Comparison of ENCODE assay signal across 9 cellular contexts in genomic region chr16:27221576-27222498, GRCh38. TPM values are rescaled to one million over a fixed set of nuclear protein-coding genes. Genes with fewer than 3 reads are reported as not detected.
DNase-seq lines count a peak whose midpoint lies in the region; ATAC-seq and TF ChIP-seq lines count a peak whose summit lies in the region.
"Had no signal": no experiment of that assay in that cellular context is flagged by ENCODE, and none has a peak within 500 bp of the region (broad histone marks: within the 10 kb centered on the region; RNA-seq: fewer than 3 reads in every experiment).

No MANE protein-coding gene starts in this region.

- DNase-seq in Right ventricle myocardium inferior (ENCODE audit: missing footprints) (peak; percentile 80), cardiac septum (ENCODE audit: low spot score) (no peak), epidermal melanocyte (ENCODE audit: insufficient read length, low spot score) (peak; percentile 25), myocyte (ENCODE audit: low read depth) (peak; percentile 79), A673 (ENCODE audit: low spot score) (no peak), NCI-H146 treated with DMSO at 0.1 percent for 48 hours (lab: John Stamatoyannopoulos, UW; ENCODE audit: unreplicated experiment) (no peak)
- DNase-seq: NCI-H1930 had no signal

- no peaks in the 10 kb centered on the region for H3K27me3 ChIP-seq in A673 (replicated peaks; ENCODE audit: insufficient read depth, low read depth, low read length, poor library complexity)

- H3K4me1 ChIP-seq in A673 (ENCODE audit: insufficient read depth, low read length, poor library complexity, severe bottlenecking) = no peaks in the 10 kb centered on the region

- no TSS peak for BruUV-seq in A673 (replicated peaks; lab: Mats Ljungman, UMichigan)

- H3K9me3 ChIP-seq in A673 (ENCODE audit: low read depth, low read length, poor library complexity, severe bottlenecking) = no peaks in the 10 kb centered on the region

- no peak overlapping the region for H3K4me3 ChIP-seq in A673 (ENCODE audit: low read depth, low read length, poor library complexity, severe bottlenecking)

- POLR2A ChIA-PET in A673 (lab: Charles Lee; ENCODE audit: low non-redundant PET) = no interaction called here

- TF ChIP-seq CTCF in A673 (conservative IDR thresholded peaks at IDR 0.05; ENCODE audit: low read depth, low read length) = no peak

- CTCF ChIA-PET in A673 (lab: Charles Lee) = no interaction called here

- no peaks in the 10 kb centered on the region for H3K36me3 ChIP-seq in A673 (ENCODE audit: insufficient read depth, low read length, poor library complexity, severe bottlenecking)

- intact Hi-C loops in Right ventricle myocardium inferior (cut with DNase I) = loop anchor here (2.0 to 5.0 kb wide), 2 partner anchors 19 to 235 kb away; partner anchors contain the start of gene KDM8
- intact Hi-C loops in cardiac septum (cut with DNase I) = no loop called here
- intact Hi-C loops in A673 (cut with micrococcal nuclease; ENCODE audit: unreplicated experiment) = no loop called here

- no peak overlapping the region for H3K27ac ChIP-seq in A673 (ENCODE audit: low read depth, low read length, poor library complexity, severe bottlenecking)

- ATAC-seq in Right ventricle myocardium inferior = peak; percentile 74
- no peak for ATAC-seq in HG03439 (IDR thresholded peaks at IDR 0.05; ENCODE audit: unreplicated experiment)
- ATAC-seq in HG03521 (IDR thresholded peaks at IDR 0.05; ENCODE audit: unreplicated experiment) = no peak

RNA-seq across cellular contexts. Expression of gene KDM8, which starts 18.5 kb away (rescaled TPM):
- total RNA-seq in Right ventricle myocardium inferior (3.5 TPM), cardiac septum (3.0 TPM), myocyte (4.3 and 7.2 TPM in 2 replicates), A673 (2021) (8.8 and 11.1 TPM in 2 replicates)
- polyA plus RNA-seq in myocyte (2012) = 3.6 TPM

RNA-seq across cellular contexts. Expression of gene NSMCE1, which starts 46.7 kb away (rescaled TPM):
- total RNA-seq in Right ventricle myocardium inferior (35.8 TPM), cardiac septum (27.2 TPM), myocyte (46.6 and 65.0 TPM in 2 replicates), A673 (2021) (45.7 and 53.0 TPM in 2 replicates)
- polyA plus RNA-seq in myocyte (2012) = 100 TPM

Comparison
In these comparisons a context has a peak if more than half of its experiments do, and no peak if none do; other contexts are left out.
1. DNase-seq: peak in Right ventricle myocardium inferior (single experiment), epidermal melanocyte (single experiment) and myocyte (single experiment); none in cardiac septum (single experiment), A673 (single experiment) and NCI-H146 treated with DMSO at 0.1 percent for 48 hours (single experiment).